In the genomic region with DNA sequence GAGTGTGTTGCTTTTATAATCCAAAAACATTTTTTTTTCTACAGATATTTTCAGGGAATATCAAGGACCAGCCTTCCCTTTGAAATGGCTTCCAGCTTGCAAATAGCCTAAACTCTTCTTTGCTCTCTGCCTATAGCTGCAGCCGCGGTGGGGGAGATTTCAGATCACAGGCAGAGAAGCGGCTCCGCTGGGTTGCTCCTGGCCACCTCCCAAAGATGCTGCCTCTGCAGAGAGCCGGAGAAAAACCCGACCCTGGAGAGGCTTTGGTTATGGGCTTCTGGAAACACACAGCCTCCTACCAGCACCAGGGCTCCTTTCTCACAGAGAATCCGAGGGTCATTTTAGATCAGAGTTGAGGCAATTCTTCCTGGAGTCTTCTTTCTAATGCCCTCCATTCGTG, we compare ENCODE assay signal across 19 cellular contexts. TPM values are rescaled to one million over a fixed set of nuclear protein-coding genes. Genes with fewer than 3 reads are reported as not detected.
DNase-seq lines count a peak whose midpoint lies in the region; ATAC-seq and TF ChIP-seq lines count a peak whose summit lies in the region.
"Had no signal": no experiment of that assay in that cellular context is flagged by ENCODE, and none has a peak within 500 bp of the region (broad histone marks: within the 10 kb centered on the region; RNA-seq: fewer than 3 reads in every experiment).

No MANE protein-coding gene starts in this region.

- peak; percentile 22 for DNase-seq in DMS 273 (lab: John Stamatoyannopoulos, UW; ENCODE audit: unreplicated experiment)
- no peak for DNase-seq in DMS 273 treated with DMSO at 0.1 percent for 48 hours (lab: John Stamatoyannopoulos, UW)
- DNase-seq in SK-N-SH, result peak; percentile 30
- DNase-seq in neural progenitor cell (ENCODE audit: low spot score), result no peak
- DNase-seq in left ventricle myocardium inferior, result no peak
- DNase-seq: ACHN; AML-193; BE2C; CD4-positive, alpha-beta T cell; CD8-positive, alpha-beta memory T cell; DMS153; DND-41; GM23248; HFFc6 had no signal

- H3K36me3 Mint-ChIP-seq in neural progenitor cell, result no peaks in the 10 kb centered on the region
- H3K36me3 Mint-ChIP-seq: CD14-positive monocyte; CD8-positive, alpha-beta memory T cell had no signal

- CTCF ChIA-PET in SK-N-SH (lab: Yijun Ruan, JAX), result interaction anchor here (0.9 to 5.0 kb wide), 2 partner anchors 13 to 15 kb away, joined by 4 to 23 read pairs; no protein-coding TSS in a partner anchor

- H3K27me3 ChIP-seq in SK-N-SH (ENCODE audit: insufficient read depth) (no peaks in the 10 kb centered on the region), neural progenitor cell (peaks cover 92% of the 10 kb centered on the region), left ventricle myocardium inferior (ENCODE audit: low read depth) (peaks cover 97% of the 10 kb centered on the region)
- H3K27me3 ChIP-seq: BE2C had no signal

- no peaks in the 10 kb centered on the region for H4K20me1 ChIP-seq in SK-N-SH (ENCODE audit: insufficient read depth)
- H4K20me1 ChIP-seq in neural progenitor cell (ENCODE audit: low read depth), result no peaks in the 10 kb centered on the region

- TF ChIP-seq EP300 in SK-N-SH (IDR thresholded peaks at IDR 0.05; ENCODE audit: borderline replicate concordance in 1 of 2, low read depth in 1 of 2, low read length in 1 of 2), result no peak

- H3K9ac ChIP-seq in SK-N-SH (no peak overlapping the region), neural progenitor cell (no peak overlapping the region)
- H3K9ac ChIP-seq: BLaER1 treated with 17β-estradiol and CSF1 and Interleukin-3, amounts not matched to agents 10 nM and 100 nM; GM23248 had no signal

- 29% methylated on average over 7 of the region's 8 CpGs for WGBS in SK-N-SH (ENCODE audit: low lambda C conversion rate)

- ATAC-seq in SK-N-SH treated with all-trans-retinoic acid at 6 μM for 48 hours, result no peak

- H3K27ac ChIP-seq in SK-N-SH (ENCODE audit: low read depth in 2 of 2, low read length in 1 of 2), result no peak overlapping the region
- H3K27ac ChIP-seq in neural progenitor cell, result no peak overlapping the region
- H3K27ac ChIP-seq in left ventricle myocardium inferior (replicated peaks), result no peak overlapping the region
- H3K27ac ChIP-seq: 22Rv1; BLaER1 treated with 17β-estradiol and CSF1 and Interleukin-3, amounts not matched to agents 10 nM and 100 nM; GM23248 had no signal

- H3K79me2 ChIP-seq in SK-N-SH (ENCODE audit: insufficient read depth) (no peaks in the 10 kb centered on the region), neural progenitor cell (ENCODE audit: low read depth) (no peaks in the 10 kb centered on the region)

- H3K4me2 ChIP-seq in SK-N-SH (no peak overlapping the region), neural progenitor cell (peak overlapping the region; percentile 24)
- H3K4me2 ChIP-seq: BLaER1 treated with 17β-estradiol and CSF1 and Interleukin-3, amounts not matched to agents 10 nM and 100 nM had no signal

- H3K4me1 ChIP-seq in SK-N-SH (ENCODE audit: control insufficient read depth in 1 of 2, insufficient read depth in 2 of 2, low read depth in 1 of 2, low read length in 1 of 2), result no peaks in the 10 kb centered on the region
- H3K4me1 ChIP-seq in neural progenitor cell, result peaks cover 11% of the 10 kb centered on the region
- H3K4me1 ChIP-seq in left ventricle myocardium inferior, result no peaks in the 10 kb centered on the region
- H3K4me1 ChIP-seq: BE2C; BLaER1 treated with 17β-estradiol and CSF1 and Interleukin-3, amounts not matched to agents 10 nM and 100 nM; HAP-1 had no signal

- no peak overlapping the region for H2AFZ ChIP-seq in SK-N-SH (ENCODE audit: low read depth)
- H2AFZ ChIP-seq in neural progenitor cell (replicated peaks), result no peak overlapping the region
- H2AFZ ChIP-seq: GM23248 had no signal

- H3K9me3 Mint-ChIP-seq in neural progenitor cell, result no peaks in the 10 kb centered on the region
- H3K9me3 Mint-ChIP-seq: CD4-positive, alpha-beta T cell; CD8-positive, alpha-beta memory T cell; HFFc6 had no signal

- no peaks in the 10 kb centered on the region for H3K9me2 ChIP-seq in SK-N-SH

- H3K36me3 ChIP-seq in SK-N-SH (replicated peaks in 1 of 2; ENCODE audit: control insufficient read depth in 1 of 2, insufficient read depth in 2 of 2, low read length in 1 of 2) (no peaks in the 10 kb centered on the region), neural progenitor cell (no peaks in the 10 kb centered on the region), left ventricle myocardium inferior (no peaks in the 10 kb centered on the region)
- H3K36me3 ChIP-seq: BE2C; BLaER1 treated with 17β-estradiol and CSF1 and Interleukin-3, amounts not matched to agents 10 nM and 100 nM; HAP-1 had no signal

- TF ChIP-seq RAD21 in SK-N-SH (IDR thresholded peaks at IDR 0.05; ENCODE audit: low read length), result no peak

- H3K9me3 ChIP-seq in SK-N-SH (no peaks in the 10 kb centered on the region), neural progenitor cell (ENCODE audit: low read depth) (no peaks in the 10 kb centered on the region), left ventricle myocardium inferior (replicated peaks) (no peaks in the 10 kb centered on the region)
- H3K9me3 ChIP-seq: BE2C; BLaER1 treated with 17β-estradiol and CSF1 and Interleukin-3, amounts not matched to agents 10 nM and 100 nM; HAP-1 had no signal

- H3K4me1 Mint-ChIP-seq in neural progenitor cell, result peaks cover 8% of the 10 kb centered on the region
- H3K4me1 Mint-ChIP-seq: CD14-positive monocyte; CD8-positive, alpha-beta memory T cell had no signal

- no peak for TF ChIP-seq CTCF in SK-N-SH (IDR thresholded peaks at IDR 0.05)
- no peak for TF ChIP-seq CTCF in neural progenitor cell (IDR thresholded peaks at IDR 0.05)
- no peak for TF ChIP-seq CTCF in left ventricle myocardium inferior (IDR thresholded peaks at IDR 0.05; ENCODE audit: borderline replicate concordance)

- H3K4me3 Mint-ChIP-seq in neural progenitor cell, result no peak overlapping the region
- H3K4me3 Mint-ChIP-seq: CD14-positive monocyte; CD4-positive, alpha-beta T cell; CD8-positive, alpha-beta memory T cell; HFFc6 had no signal

- POLR2A ChIA-PET in SK-N-SH (lab: Yijun Ruan, JAX), result no interaction called here

- H3F3A ChIP-seq in SK-N-SH (replicated peaks; ENCODE audit: insufficient read depth) (no peaks in the 10 kb centered on the region), neural progenitor cell (ENCODE audit: low read depth) (peaks cover 13% of the 10 kb centered on the region)

- intact Hi-C loops in left ventricle myocardium inferior (cut with micrococcal nuclease), result no loop called here

- H3K4me3 ChIP-seq in SK-N-SH (ENCODE audit: low read depth in 2 of 2, low read length in 1 of 2) (no peak overlapping the region), neural progenitor cell (no peak overlapping the region), left ventricle myocardium inferior (no peak overlapping the region)
- H3K4me3 ChIP-seq: BLaER1 treated with 17β-estradiol and CSF1 and Interleukin-3, amounts not matched to agents 10 nM and 100 nM; GM23248; HAP-1 had no signal

- peaks cover 18% of the 10 kb centered on the region for H3K27me3 Mint-ChIP-seq in neural progenitor cell (ENCODE audit: insufficient read depth, low read depth)

- no peak overlapping the region for H3K27ac Mint-ChIP-seq in neural progenitor cell
- H3K27ac Mint-ChIP-seq: CD14-positive monocyte; CD4-positive, alpha-beta T cell; CD8-positive, alpha-beta memory T cell; HFFc6 had no signal

TF ChIP-seq in SK-N-SH, 30 proteins besides CTCF, POLR2A, EP300 and RAD21 (continues in another document):
- TF ChIP-seq, protein P1, sequence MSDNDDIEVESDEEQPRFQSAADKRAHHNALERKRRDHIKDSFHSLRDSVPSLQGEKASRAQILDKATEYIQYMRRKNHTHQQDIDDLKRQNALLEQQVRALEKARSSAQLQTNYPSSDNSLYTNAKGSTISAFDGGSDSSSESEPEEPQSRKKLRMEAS (IDR thresholded peaks at IDR 0.05; ENCODE audit: low read depth), result no peak
- no peak for TF ChIP-seq ELF1 (IDR thresholded peaks at IDR 0.05)
- TF ChIP-seq EZH2phosphoT487 (IDR thresholded peaks at IDR 0.05; ENCODE audit: borderline replicate concordance, low read depth), result no peak
- no peak for TF ChIP-seq FOXM1 (IDR thresholded peaks at IDR 0.05; ENCODE audit: low read depth)
- TF ChIP-seq TCF12 (IDR thresholded peaks at IDR 0.05), result no peak
- TF ChIP-seq POLR2AphosphoS5 (IDR thresholded peaks at IDR 0.05; ENCODE audit: low read depth, low read length), result no peak
- TF ChIP-seq NRF1 (IDR thresholded peaks at IDR 0.05; ENCODE audit: low read depth, low read length), result no peak
- TF ChIP-seq RFX5 (IDR thresholded peaks at IDR 0.05; ENCODE audit: low read length), result no peak
- no peak for TF ChIP-seq SMC3 (IDR thresholded peaks at IDR 0.05; ENCODE audit: low read depth, low read length)

TF ChIP-seq in SK-N-SH treated with all-trans-retinoic acid at 6 μM for 48 hours, 23 proteins besides CTCF, POLR2A, EP300 and RAD21 (continues in another document):
- TF ChIP-seq ZNF565 (CRISPR knock-in tag; conservative IDR thresholded peaks at IDR 0.05; ENCODE audit: low read depth) (no peak), TOX (CRISPR knock-in tag; IDR thresholded peaks at IDR 0.05; ENCODE audit: borderline replicate concordance) (no peak), ZFP3 (CRISPR knock-in tag; IDR thresholded peaks at IDR 0.05) (no peak), ARNTL (CRISPR knock-in tag; IDR thresholded peaks at IDR 0.05; ENCODE audit: borderline replicate concordance, low read depth) (no peak)
- TF ChIP-seq, protein P2, sequence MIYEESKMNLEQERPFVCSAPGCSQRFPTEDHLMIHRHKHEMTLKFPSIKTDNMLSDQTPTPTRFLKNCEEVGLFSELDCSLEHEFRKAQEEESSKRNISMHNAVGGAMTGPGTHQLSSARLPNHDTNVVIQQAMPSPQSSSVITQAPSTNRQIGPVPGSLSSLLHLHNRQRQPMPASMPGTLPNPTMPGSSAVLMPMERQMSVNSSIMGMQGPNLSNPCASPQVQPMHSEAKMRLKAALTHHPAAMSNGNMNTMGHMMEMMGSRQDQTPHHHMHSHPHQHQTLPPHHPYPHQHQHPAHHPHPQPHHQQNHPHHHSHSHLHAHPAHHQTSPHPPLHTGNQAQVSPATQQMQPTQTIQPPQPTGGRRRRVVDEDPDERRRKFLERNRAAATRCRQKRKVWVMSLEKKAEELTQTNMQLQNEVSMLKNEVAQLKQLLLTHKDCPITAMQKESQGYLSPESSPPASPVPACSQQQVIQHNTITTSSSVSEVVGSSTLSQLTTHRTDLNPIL (CRISPR knock-in tag; IDR thresholded peaks at IDR 0.05; ENCODE audit: low read depth), result no peak

RNA-seq across cellular contexts. Expression of a gene that starts 18.6 kb away (rescaled TPM):
- polyA plus RNA-seq in SK-N-SH (2012; rRNA removed), result not detected in 2 replicates
- not detected in 2 replicates for polyA plus RNA-seq in SK-N-SH (2012; cell fraction: cytosol; rRNA removed)
- not detected in 2 replicates for polyA plus RNA-seq in SK-N-SH (2012; cell fraction: nucleus; rRNA removed)
- total RNA-seq in neural progenitor cell (ENCODE audit: low replicate concordance) (0.06 and 0.46 TPM in 2 replicates), left ventricle myocardium inferior (not detected)
- total RNA-seq: CD4-positive, alpha-beta T cell; CD8-positive, alpha-beta memory T cell; GM23248; HFFc6 had no signal
- polyA plus RNA-seq: CD14-positive monocyte; CD8-positive, alpha-beta memory T cell; GM23248 had no signal

Comparison
In these comparisons a context has a peak if more than half of its experiments do, and no peak if none do; other contexts are left out.
1. DNase-seq: peak in DMS 273 (single experiment) and SK-N-SH (single experiment); none in DMS 273 treated with DMSO at 0.1 percent for 48 hours (single experiment), neural progenitor cell (single experiment) and left ventricle myocardium inferior (single experiment).